Comparison of ENCODE assay signal across 15 cellular contexts in genomic region chr11:78331711-78332110, GRCh38.
A peak's percentile ranks its signal among the peaks of the same experiment; 100 is the strongest.
DNase-seq lines count a peak whose midpoint lies in the region; ATAC-seq and TF ChIP-seq lines count a peak whose summit lies in the region.
"Had no signal": no experiment of that assay in that cellular context is flagged by ENCODE, and none has a peak within 500 bp of the region (broad histone marks: within the 10 kb centered on the region; RNA-seq: fewer than 3 reads in every experiment).

No MANE protein-coding gene starts in this region.

- TF ChIP-seq POLR2A in transverse colon (IDR thresholded peaks at IDR 0.05) = no peak

- TF ChIP-seq CTCF in coronary artery (IDR thresholded peaks at IDR 0.05) (no peak), transverse colon (IDR thresholded peaks at IDR 0.05) (no peak)

- peak overlapping the region; percentile 84 for H3K27ac Mint-ChIP-seq in activated T-cell treated with anti-CD3 and anti-CD28 coated beads, Interleukin-2, amount 50 U/mL, for 72 hours
- H3K27ac Mint-ChIP-seq: activated naive CD8-positive, alpha-beta T cell treated with anti-CD3 and anti-CD28 coated beads for 36 hours; stimulated activated effector memory CD8-positive, alpha-beta T cell treated with anti-CD3 and anti-CD28 coated beads, Interleukin-12 subunit alpha, Interleukin-12 subunit beta, amount 100 ng/mL, for 72 hours had no signal

- H3K4me1 Mint-ChIP-seq in activated T-cell treated with anti-CD3 and anti-CD28 coated beads, Interleukin-2, amount 50 U/mL, for 72 hours (ENCODE audit: low read depth) = peaks cover 60% of the 10 kb centered on the region
- H3K4me1 Mint-ChIP-seq: central memory CD8-positive, alpha-beta T cell had no signal

- H3K4me1 ChIP-seq in mesodermal cell (ENCODE audit: control insufficient read depth, insufficient read depth, low read length, poor library complexity, severe bottlenecking) = peaks cover 12% of the 10 kb centered on the region
- no peaks in the 10 kb centered on the region for H3K4me1 ChIP-seq in transverse colon

- H3K9me3 ChIP-seq in mesodermal cell (ENCODE audit: control insufficient read depth, low read length) (peaks cover 5% of the 10 kb centered on the region), transverse colon (no peaks in the 10 kb centered on the region)

- peak overlapping the region; percentile 36 to 47 for H3K4me3 Mint-ChIP-seq in activated T-cell treated with anti-CD3 and anti-CD28 coated beads, Interleukin-2, amount 50 U/mL, for 72 hours
- H3K4me3 Mint-ChIP-seq: activated naive CD8-positive, alpha-beta T cell treated with anti-CD3 and anti-CD28 coated beads for 36 hours; central memory CD8-positive, alpha-beta T cell; stimulated activated effector memory CD8-positive, alpha-beta T cell treated with anti-CD3 and anti-CD28 coated beads, Interleukin-12 subunit alpha, Interleukin-12 subunit beta, amount 100 ng/mL, for 72 hours had no signal

- intact Hi-C loops in transverse colon (cut with DNase I; ENCODE audit: low total_unique reads) = loop anchor here (5.0 kb wide), 1 partner anchor 756 kb away; no protein-coding TSS in a partner anchor

- ATAC-seq in activated T-cell treated with anti-CD3 and anti-CD28 coated beads, Interleukin-2, amount 50 U/mL, for 72 hours (replicated peaks in 1 of 2) = peak; percentile 5 to 9

- in situ Hi-C loops in transverse colon (cut with MboI; ENCODE audit: low pct_ligation_motif_present in 1 of 4, low pct_unique_long_range_greater_than_20kb in 1 of 4, low sequenced_read_pairs in 3 of 4) = no loop called here

- H3K9me3 Mint-ChIP-seq in activated T-cell treated with anti-CD3 and anti-CD28 coated beads, Interleukin-2, amount 50 U/mL, for 72 hours = peaks cover 0 to 2% of the 10 kb centered on the region in 2 donors
- H3K9me3 Mint-ChIP-seq: activated naive CD8-positive, alpha-beta T cell treated with anti-CD3 and anti-CD28 coated beads for 36 hours; central memory CD8-positive, alpha-beta T cell; stimulated activated effector memory CD8-positive, alpha-beta T cell treated with anti-CD3 and anti-CD28 coated beads, Interleukin-12 subunit alpha, Interleukin-12 subunit beta, amount 100 ng/mL, for 72 hours had no signal

- H3K36me3 ChIP-seq in mesodermal cell (ENCODE audit: control insufficient read depth, insufficient read depth, low read length) (no peaks in the 10 kb centered on the region), transverse colon (no peaks in the 10 kb centered on the region)

- H3K4me3 ChIP-seq in mesodermal cell (ENCODE audit: extremely low read depth, insufficient read depth, low read length, poor library complexity, severe bottlenecking) (no peak overlapping the region), coronary artery (no peak overlapping the region), transverse colon (no peak overlapping the region)

- H3K27ac ChIP-seq in angular gyrus (ENCODE audit: low read depth, low read length) (peak overlapping the region; percentile 93), mesodermal cell (ENCODE audit: low read depth, low read length, severe bottlenecking) (peak overlapping the region; percentile 63), coronary artery (no peak overlapping the region), transverse colon (no peak overlapping the region)

- WGBS in mesodermal cell (ENCODE audit: insufficient coverage in 2 of 2), 2 experiments = no CpG with 5 or more reads among the region's 3 CpGs
- WGBS in transverse colon (ENCODE audit: low coverage in 1 of 2), 2 donors = 60 to 79% methylated on average over 1 to 3 of the region's 3 CpGs

- H3K36me3 Mint-ChIP-seq in activated T-cell treated with anti-CD3 and anti-CD28 coated beads, Interleukin-2, amount 50 U/mL, for 72 hours (ENCODE audit: insufficient read depth in 2 of 2) = peaks cover 5 to 9% of the 10 kb centered on the region in 2 donors
- H3K36me3 Mint-ChIP-seq: activated naive CD8-positive, alpha-beta T cell treated with anti-CD3 and anti-CD28 coated beads for 36 hours; stimulated activated effector memory CD8-positive, alpha-beta T cell treated with anti-CD3 and anti-CD28 coated beads, Interleukin-12 subunit alpha, Interleukin-12 subunit beta, amount 100 ng/mL, for 72 hours had no signal

- no peaks in the 10 kb centered on the region for H3K27me3 Mint-ChIP-seq in activated T-cell treated with anti-CD3 and anti-CD28 coated beads, Interleukin-2, amount 50 U/mL, for 72 hours (ENCODE audit: low read depth)
- H3K27me3 Mint-ChIP-seq: activated naive CD8-positive, alpha-beta T cell treated with anti-CD3 and anti-CD28 coated beads for 36 hours; central memory CD8-positive, alpha-beta T cell had no signal

- H3K27me3 ChIP-seq in transverse colon = no peaks in the 10 kb centered on the region

- DNase-seq in activated T-cell treated with anti-CD3 and anti-CD28 coated beads, Interleukin-2, amount 50 U/mL, for 72 hours = no peak
- no peak for DNase-seq in activated T-cell treated with anti-CD3 and anti-CD28 coated beads, Interleukin-2, amount 50 U/mL, for 1 hour
- DNase-seq in superior temporal gyrus (ENCODE audit: extremely low spot score) = peak; percentile 94
- DNase-seq in coronary artery (ENCODE audit: low spot score) = no peak
- DNase-seq in NCI-H82 treated with DMSO at 0.1 percent for 48 hours (lab: John Stamatoyannopoulos, UW; ENCODE audit: unreplicated experiment) = no peak
- DNase-seq in transverse colon = no peak
- DNase-seq: activated naive CD8-positive, alpha-beta T cell treated with anti-CD3 and anti-CD28 coated beads for 36 hours; naive thymus-derived CD4-positive, alpha-beta T cell; NCI-H2171; NK-92 treated with Interleukin-12 subunit alpha and Interleukin-12 subunit beta, amount 100 ng/mL, for 24 hours; SHP77 treated with DMSO at 0.1 percent for 48 hours had no signal

- TF ChIP-seq EP300 in transverse colon (IDR thresholded peaks at IDR 0.05; ENCODE audit: low read depth) = no peak

Comparison
In these comparisons a context has a peak if more than half of its experiments do, and no peak if none do; other contexts are left out.
1. H3K27ac ChIP-seq: peak in angular gyrus (single experiment) and mesodermal cell (single experiment); none in coronary artery (0 of 2) and transverse colon (0 of 4).